ENCODE assay signal across 11 cellular contexts in the genomic region with DNA sequence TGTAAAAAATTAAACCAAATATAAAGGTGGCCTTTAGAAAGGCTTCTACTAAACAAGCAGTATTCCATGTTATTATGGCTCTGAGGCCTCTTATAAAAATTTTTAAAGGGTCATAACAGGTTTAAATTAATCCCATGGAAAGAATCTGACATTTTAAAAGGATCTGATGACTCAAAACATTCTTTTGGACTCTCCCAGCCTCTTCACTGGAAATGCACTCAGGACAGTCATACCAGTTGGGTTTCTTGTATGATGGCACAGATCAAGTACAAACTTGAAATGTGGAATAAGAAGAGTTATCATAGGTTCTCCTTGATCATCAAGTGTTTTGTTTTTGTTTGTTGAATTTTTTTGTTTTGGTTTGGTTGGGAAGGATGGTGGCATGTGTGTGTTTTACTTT. TPM values are rescaled to one million over a fixed set of nuclear protein-coding genes. Genes with fewer than 3 reads are reported as not detected.
DNase-seq lines count a peak whose midpoint lies in the region; ATAC-seq and TF ChIP-seq lines count a peak whose summit lies in the region.
"Had no signal": no experiment of that assay in that cellular context is flagged by ENCODE, and none has a peak within 500 bp of the region (broad histone marks: within the 10 kb centered on the region; RNA-seq: fewer than 3 reads in every experiment).

No MANE protein-coding gene starts in this region.

- no peak overlapping the region for H2AFZ ChIP-seq in OCI-LY1 (ENCODE audit: low read length)

- no peaks in the 10 kb centered on the region for H4K20me1 ChIP-seq in OCI-LY1 (ENCODE audit: insufficient read depth, low read length)

- H3K9me3 ChIP-seq in CD4-positive, CD25-positive, alpha-beta regulatory T cell (ENCODE audit: control insufficient read depth in 2 of 2, low read length in 2 of 2): no peaks in the 10 kb centered on the region
- H3K9me3 ChIP-seq in OCI-LY1 (ENCODE audit: low read length): no peaks in the 10 kb centered on the region

- no peak overlapping the region for H3K4me2 ChIP-seq in OCI-LY1 (ENCODE audit: low read length)

- H3K4me1 Mint-ChIP-seq in CD4-positive, CD25-positive, alpha-beta regulatory T cell: peaks cover 17 to 47% (median 40%) of the 10 kb centered on the region in 4 donors
- H3K4me1 Mint-ChIP-seq in endothelial cell (ENCODE audit: unreplicated experiment) (peaks cover 20% of the 10 kb centered on the region), nephron progenitor cell (peaks cover 19% of the 10 kb centered on the region)

- H3K79me2 ChIP-seq in OCI-LY1 (ENCODE audit: insufficient read depth, low read length): peaks cover 83% of the 10 kb centered on the region

- in situ Hi-C loops in GM13976 (cut with MboI; ENCODE audit: low sequenced_read_pairs, unreplicated experiment): no loop called here

- no peak overlapping the region for H3K9ac ChIP-seq in OCI-LY1 (ENCODE audit: low read length)

- H3K9me2 ChIP-seq in OCI-LY1 (ENCODE audit: low read depth, low read length): no peaks in the 10 kb centered on the region

- H3K27ac Mint-ChIP-seq in CD4-positive, CD25-positive, alpha-beta regulatory T cell: peak overlapping the region in 2 of 3 donors; percentile 59 to 74
- peak overlapping the region; percentile 33 for H3K27ac Mint-ChIP-seq in endothelial cell (ENCODE audit: unreplicated experiment)
- H3K27ac Mint-ChIP-seq in nephron progenitor cell: peak overlapping the region; percentile 68
- H3K27ac Mint-ChIP-seq: activated B cell treated with CpG ODN at 0.5 μM for 24 hours had no signal

- peaks cover 0 to 2% (median 0%) of the 10 kb centered on the region in 7 donors for H3K9me3 Mint-ChIP-seq in CD4-positive, CD25-positive, alpha-beta regulatory T cell
- H3K9me3 Mint-ChIP-seq in endothelial cell (ENCODE audit: unreplicated experiment): no peaks in the 10 kb centered on the region
- H3K9me3 Mint-ChIP-seq in nephron progenitor cell: no peaks in the 10 kb centered on the region
- H3K9me3 Mint-ChIP-seq: activated B cell treated with CpG ODN at 0.5 μM for 24 hours had no signal

- H3K27me3 ChIP-seq in CD4-positive, CD25-positive, alpha-beta regulatory T cell (ENCODE audit: control insufficient read depth, insufficient read depth, low read length): no peaks in the 10 kb centered on the region
- H3K27me3 ChIP-seq in OCI-LY1 (ENCODE audit: insufficient read depth, low read length): no peaks in the 10 kb centered on the region

- ATAC-seq in CD4-positive, CD25-positive, alpha-beta regulatory T cell (ENCODE audit: low read depth in 2 of 2): no peak

- H3K27me3 Mint-ChIP-seq in CD4-positive, CD25-positive, alpha-beta regulatory T cell: no peaks in the 10 kb centered on the region
- H3K27me3 Mint-ChIP-seq in endothelial cell (ENCODE audit: unreplicated experiment): no peaks in the 10 kb centered on the region
- no peaks in the 10 kb centered on the region for H3K27me3 Mint-ChIP-seq in nephron progenitor cell (ENCODE audit: low read depth, poor library complexity)
- H3K27me3 Mint-ChIP-seq: activated B cell treated with CpG ODN at 0.5 μM for 24 hours had no signal

- DNase-seq in CD4-positive, CD25-positive, alpha-beta regulatory T cell: no peak
- DNase-seq in endothelial cell (ENCODE audit: low spot score) (no peak), nephron progenitor cell (no peak), HK-2 (ENCODE audit: unreplicated experiment) (no peak), GM13976 (ENCODE audit: low spot score) (no peak), erythroblast (lab: John Stamatoyannopoulos, UW) (no peak)
- no peak for DNase-seq in activated CD4-positive, CD25-positive, alpha-beta regulatory T cell treated with anti-CD3 and anti-CD28 coated beads, Interleukin-2, amount 50 U/mL, for 72 hours
- DNase-seq: activated B cell treated with CpG ODN at 0.5 μM for 24 hours; NK-92 treated with Interleukin-12 subunit alpha and Interleukin-12 subunit beta, amount 100 ng/mL, for 24 hours; posterior cingulate gyrus had no signal

- H3K4me3 Mint-ChIP-seq in CD4-positive, CD25-positive, alpha-beta regulatory T cell: no peak overlapping the region
- no peak overlapping the region for H3K4me3 Mint-ChIP-seq in endothelial cell (ENCODE audit: unreplicated experiment)
- H3K4me3 Mint-ChIP-seq in nephron progenitor cell: no peak overlapping the region
- H3K4me3 Mint-ChIP-seq: activated B cell treated with CpG ODN at 0.5 μM for 24 hours had no signal

- no peak for TF ChIP-seq CTCF in OCI-LY1 (IDR thresholded peaks at IDR 0.05; ENCODE audit: low read length)
- TF ChIP-seq CTCF in endothelial cell (IDR thresholded peaks at IDR 0.05; ENCODE audit: unreplicated experiment): no peak
- no peak for TF ChIP-seq CTCF in nephron progenitor cell (IDR thresholded peaks at IDR 0.05)
- no peak for TF ChIP-seq CTCF in GM13976 (IDR thresholded peaks at IDR 0.05; ENCODE audit: borderline replicate concordance, control extremely low read depth, extremely low read depth, insufficient read depth, missing control alignments)

- H3K4me1 ChIP-seq in CD4-positive, CD25-positive, alpha-beta regulatory T cell (ENCODE audit: control insufficient read depth, insufficient read depth, low read length, poor library complexity, severe bottlenecking): no peaks in the 10 kb centered on the region
- H3K4me1 ChIP-seq in OCI-LY1 (ENCODE audit: insufficient read depth, low read length, severe bottlenecking): peaks cover 55% of the 10 kb centered on the region

- H3K27ac ChIP-seq in CD4-positive, CD25-positive, alpha-beta regulatory T cell (ENCODE audit: insufficient read depth, low read length, poor library complexity, severe bottlenecking): no peak overlapping the region
- peak overlapping the region; percentile 66 for H3K27ac ChIP-seq in OCI-LY1 (ENCODE audit: low read depth, low read length, poor library complexity, severe bottlenecking)

- H3K36me3 ChIP-seq in CD4-positive, CD25-positive, alpha-beta regulatory T cell (ENCODE audit: control insufficient read depth, insufficient read depth, low read length): no peaks in the 10 kb centered on the region
- peaks cover 4% of the 10 kb centered on the region; the same call in 1 of the 2 replicates for H3K36me3 ChIP-seq in OCI-LY1 (ENCODE audit: insufficient read depth, low read length)

- peaks cover 14% of the 10 kb centered on the region for H3K36me3 Mint-ChIP-seq in CD4-positive, CD25-positive, alpha-beta regulatory T cell
- no peaks in the 10 kb centered on the region for H3K36me3 Mint-ChIP-seq in endothelial cell (ENCODE audit: low read depth, unreplicated experiment)
- H3K36me3 Mint-ChIP-seq in nephron progenitor cell (ENCODE audit: low read depth): peaks cover 17% of the 10 kb centered on the region

- H3K4me3 ChIP-seq in CD4-positive, CD25-positive, alpha-beta regulatory T cell (ENCODE audit: low read depth, low read length): no peak overlapping the region
- H3K4me3 ChIP-seq in OCI-LY1 (ENCODE audit: low read depth, low read length, poor library complexity, severe bottlenecking): no peak overlapping the region

- no peaks in the 10 kb centered on the region for H3F3A ChIP-seq in OCI-LY1 (ENCODE audit: insufficient read depth, low read length)

- TF ChIP-seq POLR2A in erythroblast (IDR thresholded peaks at IDR 0.05; ENCODE audit: low read length): no peak

RNA-seq across cellular contexts. Expression of a gene that starts 50.8 kb away (rescaled TPM):
- total RNA-seq in CD4-positive, CD25-positive, alpha-beta regulatory T cell: 50.3 TPM
- polyA plus RNA-seq in CD4-positive, CD25-positive, alpha-beta regulatory T cell: 10 to 100 TPM; 31.2 to 41.3 (median 33.3) TPM
- total RNA-seq in endothelial cell (ENCODE audit: unreplicated experiment): 43.7 TPM
